Comparison of ENCODE assay signal across 9 cellular contexts in genomic region chr10:88986549-88987242, GRCh38. TPM values are rescaled to one million over a fixed set of nuclear protein-coding genes. Genes with fewer than 3 reads are reported as not detected.
DNase-seq lines count a peak whose midpoint lies in the region; ATAC-seq and TF ChIP-seq lines count a peak whose summit lies in the region.
"Had no signal": no experiment of that assay in that cellular context is flagged by ENCODE, and none has a peak within 500 bp of the region (broad histone marks: within the 10 kb centered on the region; RNA-seq: fewer than 3 reads in every experiment).

No MANE protein-coding gene starts in this region.

- intact Hi-C loops in activated T-helper 2 cell treated with anti-CD3 and anti-CD28 coated beads, Interferon-gamma antibody, Interleukin-2, Interleukin-4, amounts not matched to agents 10 μg/mL and 5 μg/mL and 100 μg/mL, durations not matched to agents 14 hours and 24 hours and 36 hours (cut with micrococcal nuclease): loop anchor here (1.0 to 2.0 kb wide), 2 partner anchors 17 to 26 kb away; no protein-coding TSS in a partner anchor

- no peak overlapping the region for H3K27ac Mint-ChIP-seq in activated T-helper 2 cell treated with anti-CD3 and anti-CD28 coated beads, Interferon-gamma antibody, Interleukin-2, Interleukin-4, amounts not matched to agents 10 μg/mL and 5 μg/mL and 100 μg/mL, durations not matched to agents 14 hours and 24 hours and 36 hours
- H3K27ac Mint-ChIP-seq: stimulated activated naive CD8-positive, alpha-beta T cell treated with anti-CD3 and anti-CD28 coated beads, Interleukin-15, Interleukin-2, amounts not matched to agents 100 ng/mL and 50 ng/mL, for 24 hours had no signal

- 20% methylated on average over 2 of the region's 2 CpGs for WGBS in smooth muscle cell (ENCODE audit: low lambda C conversion rate)

- no peaks in the 10 kb centered on the region for H3K27me3 ChIP-seq in smooth muscle cell (ENCODE audit: low read depth)

- no peaks in the 10 kb centered on the region for H4K20me1 ChIP-seq in smooth muscle cell (ENCODE audit: low read depth)

- peak; percentile 71 for TF ChIP-seq CTCF in fibroblast of pulmonary artery (IDR thresholded peaks at IDR 0.05; ENCODE audit: low read length, missing control alignments)
- peak; percentile 88 for TF ChIP-seq CTCF in smooth muscle cell (IDR thresholded peaks at IDR 0.05; ENCODE audit: borderline replicate concordance, insufficient read depth, poor library complexity, severe bottlenecking)

- H3K9me3 Mint-ChIP-seq in activated T-helper 2 cell treated with anti-CD3 and anti-CD28 coated beads, Interferon-gamma antibody, Interleukin-2, Interleukin-4, amounts not matched to agents 10 μg/mL and 5 μg/mL and 100 μg/mL, durations not matched to agents 14 hours and 24 hours and 36 hours: peaks cover 12% of the 10 kb centered on the region

- H3K4me3 ChIP-seq in fibroblast of pulmonary artery (replicated peaks; ENCODE audit: low read depth, low read length) (no peak overlapping the region), smooth muscle cell (no peak overlapping the region)

- DNase-seq in ACHN (peak; percentile 57), GM03348 (ENCODE audit: low spot score) (peak; percentile 35), RPMI8226 (peak; percentile 54), fibroblast of pulmonary artery (ENCODE audit: low read depth) (peak; percentile 65), smooth muscle cell (lab: John Stamatoyannopoulos, UW; ENCODE audit: unreplicated experiment) (no peak), NCI-H128 (lab: John Stamatoyannopoulos, UW; ENCODE audit: unreplicated experiment) (no peak)
- no peak for DNase-seq in activated T-helper 2 cell treated with anti-CD3 and anti-CD28 coated beads, Interferon-gamma antibody, Interleukin-2, Interleukin-4, amounts not matched to agents 10 μg/mL and 5 μg/mL and 100 μg/mL, durations not matched to agents 14 hours and 24 hours and 36 hours (ENCODE audit: low spot score)

- H3K36me3 Mint-ChIP-seq in activated T-helper 2 cell treated with anti-CD3 and anti-CD28 coated beads, Interferon-gamma antibody, Interleukin-2, Interleukin-4, amounts not matched to agents 10 μg/mL and 5 μg/mL and 100 μg/mL, durations not matched to agents 14 hours and 24 hours and 36 hours (ENCODE audit: low read depth): peaks cover 19% of the 10 kb centered on the region

- H3K4me1 ChIP-seq in smooth muscle cell (ENCODE audit: low read depth): peaks cover 6% of the 10 kb centered on the region

- no peak for ATAC-seq in GM21723 (IDR thresholded peaks at IDR 0.05; ENCODE audit: unreplicated experiment)

- no peak overlapping the region for H2AFZ ChIP-seq in smooth muscle cell (ENCODE audit: low read depth)

- peaks cover 2% of the 10 kb centered on the region for H3K79me2 ChIP-seq in smooth muscle cell (ENCODE audit: low read depth)

- no peak overlapping the region for H3K27ac ChIP-seq in smooth muscle cell (ENCODE audit: low read depth)

- no peak overlapping the region for H3K4me3 Mint-ChIP-seq in activated T-helper 2 cell treated with anti-CD3 and anti-CD28 coated beads, Interferon-gamma antibody, Interleukin-2, Interleukin-4, amounts not matched to agents 10 μg/mL and 5 μg/mL and 100 μg/mL, durations not matched to agents 14 hours and 24 hours and 36 hours (ENCODE audit: low read depth)
- H3K4me3 Mint-ChIP-seq: stimulated activated naive CD8-positive, alpha-beta T cell treated with anti-CD3 and anti-CD28 coated beads, Interleukin-15, Interleukin-2, amounts not matched to agents 100 ng/mL and 50 ng/mL, for 24 hours had no signal

- in situ Hi-C loops in ACHN (cut with HindIII; ENCODE audit: low pct_ligation_motif_present, low pct_unique_long_range_greater_than_20kb, low sequenced_read_pairs): no loop called here

- H3K36me3 ChIP-seq in smooth muscle cell (ENCODE audit: low read depth): no peaks in the 10 kb centered on the region

- H3K4me2 ChIP-seq in smooth muscle cell: no peak overlapping the region

- H3K27me3 Mint-ChIP-seq in activated T-helper 2 cell treated with anti-CD3 and anti-CD28 coated beads, Interferon-gamma antibody, Interleukin-2, Interleukin-4, amounts not matched to agents 10 μg/mL and 5 μg/mL and 100 μg/mL, durations not matched to agents 14 hours and 24 hours and 36 hours (ENCODE audit: low read depth): no peaks in the 10 kb centered on the region
- H3K27me3 Mint-ChIP-seq: stimulated activated naive CD8-positive, alpha-beta T cell treated with anti-CD3 and anti-CD28 coated beads, Interleukin-15, Interleukin-2, amounts not matched to agents 100 ng/mL and 50 ng/mL, for 24 hours had no signal

- H3K9me3 ChIP-seq in smooth muscle cell (replicated peaks; ENCODE audit: low read depth): no peaks in the 10 kb centered on the region

- H3K9ac ChIP-seq in smooth muscle cell (ENCODE audit: low read depth): no peak overlapping the region

- H3F3A ChIP-seq in smooth muscle cell (ENCODE audit: low read depth): no peaks in the 10 kb centered on the region

- H3K4me1 Mint-ChIP-seq in activated T-helper 2 cell treated with anti-CD3 and anti-CD28 coated beads, Interferon-gamma antibody, Interleukin-2, Interleukin-4, amounts not matched to agents 10 μg/mL and 5 μg/mL and 100 μg/mL, durations not matched to agents 14 hours and 24 hours and 36 hours (ENCODE audit: low read depth): peaks cover 54% of the 10 kb centered on the region

RNA-seq across cellular contexts. Expression of gene FAS, which starts 3.9 kb away (rescaled TPM):
- total RNA-seq in smooth muscle cell: 21.8 and 26.7 TPM in 2 replicates
- 9.9 and 14.4 TPM in 2 replicates for polyA plus RNA-seq in smooth muscle cell
- total RNA-seq in activated T-helper 2 cell treated with anti-CD3 and anti-CD28 coated beads, Interferon-gamma antibody, Interleukin-2, Interleukin-4, amounts not matched to agents 10 μg/mL and 5 μg/mL and 100 μg/mL, durations not matched to agents 14 hours and 24 hours and 36 hours: 20.7 and 22.5 TPM in 2 replicates

RNA-seq across cellular contexts. Expression of gene ACTA2, which starts 34.1 kb away (rescaled TPM):
- total RNA-seq in smooth muscle cell: 2,305 and 2,362 TPM in 2 replicates
- polyA plus RNA-seq in smooth muscle cell: 3,088 and 4,814 TPM in 2 replicates
- 11.3 and 11.9 TPM in 2 replicates for total RNA-seq in activated T-helper 2 cell treated with anti-CD3 and anti-CD28 coated beads, Interferon-gamma antibody, Interleukin-2, Interleukin-4, amounts not matched to agents 10 μg/mL and 5 μg/mL and 100 μg/mL, durations not matched to agents 14 hours and 24 hours and 36 hours

Comparison
In these comparisons a context has a peak if more than half of its experiments do, and no peak if none do; other contexts are left out.
1. DNase-seq: peak in ACHN (single experiment), GM03348 (single experiment), RPMI8226 (single experiment) and fibroblast of pulmonary artery (single experiment); none in smooth muscle cell (single experiment), NCI-H128 (single experiment) and activated T-helper 2 cell treated with anti-CD3 and anti-CD28 coated beads, Interferon-gamma antibody, Interleukin-2, Interleukin-4, amounts not matched to agents 10 μg/mL and 5 μg/mL and 100 μg/mL, durations not matched to agents 14 hours and 24 hours and 36 hours (single experiment).
2. RNA of gene ACTA2, which starts 34.1 kb away (total RNA-seq): 2,305 to 2,362 TPM in smooth muscle cell; 11.3 to 11.9 TPM in activated T-helper 2 cell treated with anti-CD3 and anti-CD28 coated beads, Interferon-gamma antibody, Interleukin-2, Interleukin-4, amounts not matched to agents 10 μg/mL and 5 μg/mL and 100 μg/mL, durations not matched to agents 14 hours and 24 hours and 36 hours; every median in the first group is over 100 times any median in the second.